8 cellular contexts compared by ENCODE assay signal in the genomic region with DNA sequence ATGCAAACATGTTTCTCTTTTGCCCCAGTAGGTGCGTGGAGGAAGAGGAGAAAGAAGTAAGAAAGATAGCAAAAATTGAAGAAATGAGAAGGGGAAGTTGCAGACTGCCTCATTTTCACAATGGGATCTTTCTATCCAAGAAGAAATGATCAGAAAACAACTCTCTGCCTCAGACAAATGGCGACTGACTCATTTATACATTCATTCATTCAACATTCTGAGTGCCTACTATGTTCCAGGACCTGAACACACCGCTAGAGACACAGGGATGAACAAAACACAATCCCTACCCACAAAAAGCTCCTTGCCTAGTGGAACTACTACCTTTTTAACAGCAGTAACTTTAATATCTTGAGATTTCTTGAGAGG. TPM values are rescaled to one million over a fixed set of nuclear protein-coding genes. Genes with fewer than 3 reads are reported as not detected.
DNase-seq lines count a peak whose midpoint lies in the region; ATAC-seq, FAIRE-seq and TF ChIP-seq lines count a peak whose summit lies in the region.

No MANE protein-coding gene starts in this region.

- H3K4me2 ChIP-seq in astrocyte (ENCODE audit: low read length), result peak overlapping the region; percentile 90

- peaks cover 23% of the 10 kb centered on the region for H3K36me3 ChIP-seq in HUES64 (ENCODE audit: insufficient read depth, low read length)
- H3K36me3 ChIP-seq in astrocyte (ENCODE audit: insufficient read depth, low read length), result peaks cover 6% of the 10 kb centered on the region
- H3K36me3 ChIP-seq in liver (ENCODE audit: control insufficient read depth in 4 of 4, insufficient read depth in 3 of 4, low read depth in 1 of 4, low read length in 3 of 4), result peaks cover 0 to 9% (median 3%) of the 10 kb centered on the region in 4 donors

- H4K20me1 ChIP-seq in astrocyte (ENCODE audit: insufficient read depth, low read length), result peaks cover 15% of the 10 kb centered on the region

- H3K9ac ChIP-seq in HUES64 (ENCODE audit: low read depth, low read length) (peak overlapping the region; percentile 98), astrocyte (ENCODE audit: low read length) (peak overlapping the region; percentile 97), liver (ENCODE audit: low read depth in 1 of 2, low read length in 2 of 2) (peak overlapping the region; percentile 82 to 96)

- no peaks in the 10 kb centered on the region for H3K36me3 Mint-ChIP-seq in astrocyte (ENCODE audit: low read depth, unreplicated experiment)
- peaks cover 16% of the 10 kb centered on the region for H3K36me3 Mint-ChIP-seq in type B pancreatic cell

- H3K27ac ChIP-seq in HUES64 (ENCODE audit: low read depth, low read length) (peak overlapping the region; percentile 94), astrocyte (ENCODE audit: low read depth, low read length) (peak overlapping the region; percentile 100), liver (ENCODE audit: low read depth in 1 of 2, low read length in 2 of 2) (peak overlapping the region; percentile 97 to 100)

- H3K27me3 ChIP-seq in HUES64 (ENCODE audit: insufficient read depth, low read length) (no peaks in the 10 kb centered on the region), astrocyte (ENCODE audit: insufficient read depth, low read length) (no peaks in the 10 kb centered on the region), liver (ENCODE audit: control insufficient read depth in 4 of 4, insufficient read depth in 4 of 4, low read length in 3 of 4) (no peaks in the 10 kb centered on the region)

- TF ChIP-seq CTCF in AG10803 (conservative IDR thresholded peaks at IDR 0.05; ENCODE audit: low read length) (no peak), astrocyte (IDR thresholded peaks at IDR 0.05; ENCODE audit: insufficient read depth, low read depth, low read length) (no peak), liver (IDR thresholded peaks at IDR 0.05; ENCODE audit: low read depth, low read length, missing input control) (no peak), type B pancreatic cell (conservative IDR thresholded peaks at IDR 0.05) (no peak)

- WGBS in HUES64, result 0% methylated on average over 3 of the region's 3 CpGs
- 1% methylated on average over 3 of the region's 3 CpGs for WGBS in liver

- peak overlapping the region; percentile 98 for H3K4me3 Mint-ChIP-seq in astrocyte (ENCODE audit: unreplicated experiment)
- H3K4me3 Mint-ChIP-seq in type B pancreatic cell, result peak overlapping the region; percentile 97

- H3K4me1 Mint-ChIP-seq in astrocyte (ENCODE audit: low read depth, unreplicated experiment), result peaks cover 35% of the 10 kb centered on the region
- peaks cover 49% of the 10 kb centered on the region for H3K4me1 Mint-ChIP-seq in type B pancreatic cell (ENCODE audit: unreplicated experiment)

- H2AFZ ChIP-seq in astrocyte (ENCODE audit: low read depth, low read length), result peak overlapping the region; percentile 100

- ATAC-seq in GM19351 (IDR thresholded peaks at IDR 0.05; ENCODE audit: unreplicated experiment), result peak; percentile 11

- H3K9me3 Mint-ChIP-seq in astrocyte (ENCODE audit: unreplicated experiment), result no peaks in the 10 kb centered on the region
- no peaks in the 10 kb centered on the region for H3K9me3 Mint-ChIP-seq in type B pancreatic cell

- no peak for FAIRE-seq in astrocyte (lab: Jason Lieb, UNC)

- H3K9me3 ChIP-seq in HUES64 (ENCODE audit: insufficient read depth, low read depth, low read length) (no peaks in the 10 kb centered on the region), astrocyte (ENCODE audit: insufficient read depth, low read depth, low read length) (no peaks in the 10 kb centered on the region), liver (ENCODE audit: control insufficient read depth in 4 of 4, low read length in 3 of 4) (no peaks in the 10 kb centered on the region)

- H3K79me2 ChIP-seq in astrocyte (ENCODE audit: insufficient read depth, low read length), result peaks cover 88% of the 10 kb centered on the region

- no peak for TF ChIP-seq RAD21 in liver (IDR thresholded peaks at IDR 0.05)

- H3K4me3 ChIP-seq in AG10803 (ENCODE audit: low read length) (peak overlapping the region; percentile 93), HUES64 (ENCODE audit: low read length) (peak overlapping the region; percentile 81), astrocyte (ENCODE audit: insufficient read depth, low read depth, low read length) (peak overlapping the region; percentile 97), liver (ENCODE audit: low read depth in 1 of 3, low read length in 3 of 3) (peak overlapping the region; percentile 73 to 99 (median 94))

- DNase-seq in AG10803 (ENCODE audit: low read depth) (no peak), astrocyte (ENCODE audit: low read depth) (no peak), type B pancreatic cell (ENCODE audit: extremely low spot score, unreplicated experiment) (no peak), NCI-H774 (lab: John Stamatoyannopoulos, UW) (no peak)
- DNase-seq in activated CD4-positive, CD25-positive, alpha-beta regulatory T cell (lab: John Stamatoyannopoulos, UW), result no peak

- H3K27me3 Mint-ChIP-seq in astrocyte (ENCODE audit: low read depth, unreplicated experiment) (no peaks in the 10 kb centered on the region), type B pancreatic cell (no peaks in the 10 kb centered on the region)

- H3K27ac Mint-ChIP-seq in astrocyte (ENCODE audit: unreplicated experiment), result peak overlapping the region; percentile 95
- peak overlapping the region; percentile 100 for H3K27ac Mint-ChIP-seq in type B pancreatic cell

- peaks cover 16% of the 10 kb centered on the region for H3K4me1 ChIP-seq in HUES64 (ENCODE audit: insufficient read depth, low read length)
- peaks cover 31% of the 10 kb centered on the region for H3K4me1 ChIP-seq in astrocyte (ENCODE audit: insufficient read depth, low read length)
- H3K4me1 ChIP-seq in liver (ENCODE audit: control insufficient read depth in 4 of 4, insufficient read depth in 4 of 4, low read length in 3 of 4), result peaks cover 9 to 43% (median 31%) of the 10 kb centered on the region in 4 donors

TF ChIP-seq in liver, 16 proteins besides CTCF, POLR2A, EP300 and RAD21:
- TF ChIP-seq, protein P1, sequence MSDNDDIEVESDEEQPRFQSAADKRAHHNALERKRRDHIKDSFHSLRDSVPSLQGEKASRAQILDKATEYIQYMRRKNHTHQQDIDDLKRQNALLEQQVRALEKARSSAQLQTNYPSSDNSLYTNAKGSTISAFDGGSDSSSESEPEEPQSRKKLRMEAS (IDR thresholded peaks at IDR 0.05), result no peak
- no peak for TF ChIP-seq JUND (IDR thresholded peaks at IDR 0.05)
- TF ChIP-seq, protein P2, sequence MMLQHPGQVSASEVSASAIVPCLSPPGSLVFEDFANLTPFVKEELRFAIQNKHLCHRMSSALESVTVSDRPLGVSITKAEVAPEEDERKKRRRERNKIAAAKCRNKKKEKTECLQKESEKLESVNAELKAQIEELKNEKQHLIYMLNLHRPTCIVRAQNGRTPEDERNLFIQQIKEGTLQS (IDR thresholded peaks at IDR 0.05), result no peak
- TF ChIP-seq FOXA1 (IDR thresholded peaks at IDR 0.05), result no peak
- TF ChIP-seq FOXA2 (IDR thresholded peaks at IDR 0.05), result no peak
- TF ChIP-seq YY1 (IDR thresholded peaks at IDR 0.05), result no peak
- no peak for TF ChIP-seq EGR1 (IDR thresholded peaks at IDR 0.05; ENCODE audit: low read depth in 2 of 2)
- no peak for TF ChIP-seq HNF4A (conservative IDR thresholded peaks at IDR 0.05)
- TF ChIP-seq, protein P3, sequence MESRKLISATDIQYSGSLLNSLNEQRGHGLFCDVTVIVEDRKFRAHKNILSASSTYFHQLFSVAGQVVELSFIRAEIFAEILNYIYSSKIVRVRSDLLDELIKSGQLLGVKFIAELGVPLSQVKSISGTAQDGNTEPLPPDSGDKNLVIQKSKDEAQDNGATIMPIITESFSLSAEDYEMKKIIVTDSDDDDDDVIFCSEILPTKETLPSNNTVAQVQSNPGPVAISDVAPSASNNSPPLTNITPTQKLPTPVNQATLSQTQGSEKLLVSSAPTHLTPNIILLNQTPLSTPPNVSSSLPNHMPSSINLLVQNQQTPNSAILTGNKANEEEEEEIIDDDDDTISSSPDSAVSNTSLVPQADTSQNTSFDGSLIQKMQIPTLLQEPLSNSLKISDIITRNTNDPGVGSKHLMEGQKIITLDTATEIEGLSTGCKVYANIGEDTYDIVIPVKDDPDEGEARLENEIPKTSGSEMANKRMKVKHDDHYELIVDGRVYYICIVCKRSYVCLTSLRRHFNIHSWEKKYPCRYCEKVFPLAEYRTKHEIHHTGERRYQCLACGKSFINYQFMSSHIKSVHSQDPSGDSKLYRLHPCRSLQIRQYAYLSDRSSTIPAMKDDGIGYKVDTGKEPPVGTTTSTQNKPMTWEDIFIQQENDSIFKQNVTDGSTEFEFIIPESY (IDR thresholded peaks at IDR 0.05), result no peak
- no peak for TF ChIP-seq SP1 (IDR thresholded peaks at IDR 0.05)
- no peak for TF ChIP-seq NR2F2 (IDR thresholded peaks at IDR 0.05)
- TF ChIP-seq GABPA (IDR thresholded peaks at IDR 0.05 in 1 of 2, conservative IDR thresholded peaks at IDR 0.05 in 1 of 2), result no peak
- no peak for TF ChIP-seq TAF1 (conservative IDR thresholded peaks at IDR 0.05)

RNA-seq across cellular contexts. Expression of a gene that starts 0.3 kb away (rescaled TPM):
- 10.8 TPM for polyA plus RNA-seq in HUES64 (2013, experiment 1 of 2)
- 10.8 TPM for polyA plus RNA-seq in HUES64 (2013, experiment 2 of 2)
- total RNA-seq in astrocyte, result 22.6 and 28.0 TPM in 2 replicates
- 100 to 1,000 TPM in 1 of 2 donors, 10 to 100 TPM in 1; 15.7 to 134 TPM for total RNA-seq in liver
- polyA plus RNA-seq in liver, result 10 to 100 TPM; 21.9 to 26.5 TPM
- total RNA-seq in type B pancreatic cell (ENCODE audit: low replicate concordance), result 18.1 and 18.9 TPM in 2 replicates

RNA-seq across cellular contexts. Expression of a gene that starts 0.8 kb away (rescaled TPM):
- polyA plus RNA-seq in HUES64 (2013, experiment 1 of 2), result 25.8 TPM
- 24.2 TPM for polyA plus RNA-seq in HUES64 (2013, experiment 2 of 2)
- 41.5 and 47.8 TPM in 2 replicates for total RNA-seq in astrocyte
- total RNA-seq in liver, result 10 to 100 TPM; 25.4 to 37.7 TPM
- 10 to 100 TPM; 11.9 to 12.0 TPM for polyA plus RNA-seq in liver
- total RNA-seq in type B pancreatic cell (ENCODE audit: low replicate concordance), result 38.9 and 41.6 TPM in 2 replicates

RNA-seq across cellular contexts. Expression of a gene that starts 55.5 kb away (rescaled TPM):
- polyA plus RNA-seq in HUES64 (2013, experiment 1 of 2), result not detected
- not detected for polyA plus RNA-seq in HUES64 (2013, experiment 2 of 2)
- 0.43 TPM in 1 of 2 replicates, not detected in the other for total RNA-seq in astrocyte
- over 10,000 TPM in 1 of 2 donors, 10 to 100 TPM in 1; 20.4 to 17,739 TPM for total RNA-seq in liver
- over 10,000 TPM; 24,385 to 33,277 TPM for polyA plus RNA-seq in liver
- not detected in 2 replicates for total RNA-seq in type B pancreatic cell (ENCODE audit: low replicate concordance)

Comparison
In these comparisons a context has a peak if more than half of its experiments do, and no peak if none do; other contexts are left out.
1. RNA of a gene that starts 55.5 kb away (total RNA-seq): 20.4 to 17,739 TPM in liver; 0.43 TPM in astrocyte and not detected in type B pancreatic cell; every median in the first group is over 10 times any median in the second.
2. Peak in every context shown above with its lines, with median percentiles within 50 percentile points of each other: H3K4me3 ChIP-seq, H3K27ac ChIP-seq and H3K9ac ChIP-seq.